1 cellular context compared by ENCODE assay signal in the genomic region with DNA sequence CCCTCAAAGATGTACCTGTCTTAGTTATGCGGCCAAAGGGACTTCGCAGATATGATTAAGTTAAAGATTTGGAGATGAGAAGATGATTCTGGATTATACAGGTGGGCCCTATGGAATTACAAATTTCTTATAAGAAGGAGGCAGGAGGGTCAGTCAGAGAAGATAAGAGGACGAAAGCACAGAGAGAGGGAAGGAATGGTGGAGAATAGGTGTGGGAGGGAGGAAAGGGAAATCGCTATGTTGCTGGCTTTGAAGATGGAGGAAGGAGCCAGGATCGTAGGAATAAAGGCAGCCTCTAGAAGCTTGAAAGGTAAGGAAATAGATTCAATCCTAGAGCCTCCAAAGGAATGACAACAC.
TF ChIP-seq lines count a peak whose summit lies in the region.

No MANE protein-coding gene starts in this region.

TF ChIP-seq in endothelial cell of umbilical vein, 7 proteins besides CTCF, POLR2A, EP300 and RAD21 (continued from another document):
- no peak for TF ChIP-seq JUN (IDR thresholded peaks at IDR 0.05; ENCODE audit: borderline replicate concordance, insufficient read depth, insufficient read length, low read depth)
- TF ChIP-seq FOS (IDR thresholded peaks at IDR 0.05; ENCODE audit: borderline replicate concordance, insufficient read depth, low read length), result no peak
